Comparison of ENCODE assay signal across 15 cellular contexts in the genomic region with DNA sequence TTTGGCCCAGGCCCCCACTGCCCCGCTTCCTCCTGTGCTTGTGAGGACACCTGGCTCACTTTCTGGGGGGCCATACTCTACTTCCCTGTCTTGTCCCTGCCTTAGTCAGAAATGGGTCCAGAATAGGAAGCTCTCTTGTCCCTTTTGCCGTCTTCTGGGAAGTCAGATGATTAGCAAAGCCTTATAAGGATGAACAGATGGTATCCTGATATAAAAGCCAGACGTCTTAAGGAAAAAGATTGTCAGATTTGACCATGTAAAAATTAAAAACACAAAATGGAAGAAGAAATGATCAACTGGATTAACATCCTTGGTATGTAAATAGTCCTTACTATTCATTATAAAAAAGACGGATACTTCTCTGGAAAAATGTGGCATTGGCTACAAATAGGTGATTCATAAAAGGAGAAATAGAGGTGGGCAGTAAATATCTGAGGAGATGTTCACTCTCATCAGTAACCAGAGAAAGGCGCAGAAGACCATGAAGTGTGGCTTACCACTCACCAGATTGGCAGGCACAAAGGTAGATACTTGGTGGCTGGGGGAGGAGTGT. TPM values are rescaled to one million over a fixed set of nuclear protein-coding genes. Genes with fewer than 3 reads are reported as not detected.
DNase-seq lines count a peak whose midpoint lies in the region; ATAC-seq and TF ChIP-seq lines count a peak whose summit lies in the region.
"Had no signal": no experiment of that assay in that cellular context is flagged by ENCODE, and none has a peak within 500 bp of the region (broad histone marks: within the 10 kb centered on the region; RNA-seq: fewer than 3 reads in every experiment).

No MANE protein-coding gene starts in this region.

- no peaks in the 10 kb centered on the region for H3K27me3 ChIP-seq in SK-N-SH (ENCODE audit: insufficient read depth)

- no peak overlapping the region for H3K4me3 Mint-ChIP-seq in activated T-helper 1 cell treated with anti-CD3 and anti-CD28 coated beads, Interleukin-12 subunit alpha, Interleukin-12 subunit beta, Interleukin-2, Interleukin-4 antibody, amounts not matched to agents 30 ng/mL and 10 ng/mL and 1 ng/mL, durations not matched to agents 14 hours and 24 hours and 36 hours
- H3K4me3 Mint-ChIP-seq in natural killer cell = peak overlapping the region; percentile 35
- H3K4me3 Mint-ChIP-seq: IgD-negative memory B cell had no signal

- POLR2A ChIA-PET in SK-N-SH (lab: Yijun Ruan, JAX) = no interaction called here

- no peak for TF ChIP-seq RAD21 in SK-N-SH (IDR thresholded peaks at IDR 0.05; ENCODE audit: low read length)

- DNase-seq in SK-N-SH (no peak), natural killer cell (no peak), NCI-H2081 treated with DMSO at 0.1 percent for 48 hours (lab: John Stamatoyannopoulos, UW) (no peak), GM10266 (ENCODE audit: extremely low spot score) (no peak)
- no peak for DNase-seq in activated T-helper 1 cell treated with anti-CD3 and anti-CD28 coated beads, Interleukin-12 subunit alpha, Interleukin-12 subunit beta, Interleukin-2, Interleukin-4 antibody, amounts not matched to agents 30 ng/mL and 10 ng/mL and 1 ng/mL, durations not matched to agents 14 hours and 24 hours and 36 hours (ENCODE audit: low spot score)
- DNase-seq in effector CD4-positive, alpha-beta T cell = no peak
- DNase-seq: DMS53, NCI-H1417 treated with DMSO at 0.1 percent for 48 hours, NCI-H2029 treated with DMSO at 0.1 percent for 48 hours, NCI-H524, SHP77 treated with DMSO at 0.1 percent for 48 hours had no signal

- TF ChIP-seq CTCF in SK-N-SH (IDR thresholded peaks at IDR 0.05) (no peak), natural killer cell (IDR thresholded peaks at IDR 0.05) (no peak), GM10266 (IDR thresholded peaks at IDR 0.05; ENCODE audit: control insufficient read depth, insufficient read depth, low read depth, missing control alignments) (no peak)

- H3K4me2 ChIP-seq in SK-N-SH = no peak overlapping the region

- ATAC-seq in SK-N-SH treated with all-trans-retinoic acid at 6 μM for 48 hours = peak; percentile 22; the same call in 2 of the 3 replicates
- ATAC-seq in natural killer cell = no peak
- ATAC-seq in HG02610 (IDR thresholded peaks at IDR 0.05; ENCODE audit: unreplicated experiment) = no peak

- H3K27ac Mint-ChIP-seq in activated T-helper 1 cell treated with anti-CD3 and anti-CD28 coated beads, Interleukin-12 subunit alpha, Interleukin-12 subunit beta, Interleukin-2, Interleukin-4 antibody, amounts not matched to agents 30 ng/mL and 10 ng/mL and 1 ng/mL, durations not matched to agents 14 hours and 24 hours and 36 hours = peak overlapping the region; percentile 52
- H3K27ac Mint-ChIP-seq in natural killer cell = peak overlapping the region; percentile 85 to 86
- H3K27ac Mint-ChIP-seq: IgD-negative memory B cell had no signal

- H2AFZ ChIP-seq in SK-N-SH (ENCODE audit: low read depth) = no peak overlapping the region

- H3K9me2 ChIP-seq in SK-N-SH = no peaks in the 10 kb centered on the region

- no peaks in the 10 kb centered on the region for H4K20me1 ChIP-seq in SK-N-SH (ENCODE audit: insufficient read depth)

- no peaks in the 10 kb centered on the region for H3F3A ChIP-seq in SK-N-SH (replicated peaks; ENCODE audit: insufficient read depth)

- no peaks in the 10 kb centered on the region for H3K27me3 Mint-ChIP-seq in activated T-helper 1 cell treated with anti-CD3 and anti-CD28 coated beads, Interleukin-12 subunit alpha, Interleukin-12 subunit beta, Interleukin-2, Interleukin-4 antibody, amounts not matched to agents 30 ng/mL and 10 ng/mL and 1 ng/mL, durations not matched to agents 14 hours and 24 hours and 36 hours (ENCODE audit: insufficient read depth)
- no peaks in the 10 kb centered on the region for H3K27me3 Mint-ChIP-seq in natural killer cell (ENCODE audit: low read depth in 2 of 2)
- H3K27me3 Mint-ChIP-seq: IgD-negative memory B cell had no signal

- intact Hi-C loops in activated T-helper 1 cell treated with anti-CD3 and anti-CD28 coated beads, Interleukin-12 subunit alpha, Interleukin-12 subunit beta, Interleukin-2, Interleukin-4 antibody, amounts not matched to agents 30 ng/mL and 10 ng/mL and 1 ng/mL, durations not matched to agents 14 hours and 24 hours and 36 hours (cut with micrococcal nuclease) = no loop called here
- intact Hi-C loops in natural killer cell (cut with micrococcal nuclease) = no loop called here

- H3K36me3 ChIP-seq in SK-N-SH (replicated peaks in 1 of 2; ENCODE audit: control insufficient read depth in 1 of 2, insufficient read depth in 2 of 2, low read length in 1 of 2) = peaks cover 15 to 42% of the 10 kb centered on the region in 2 experiments

- no peak for TF ChIP-seq EP300 in SK-N-SH (IDR thresholded peaks at IDR 0.05; ENCODE audit: borderline replicate concordance in 1 of 2, low read depth in 1 of 2, low read length in 1 of 2)

- 76% methylated on average over 5 of the region's 5 CpGs for WGBS in SK-N-SH (ENCODE audit: low lambda C conversion rate)

- no peaks in the 10 kb centered on the region; a peak in 1 of 4 replicates for H3K4me1 ChIP-seq in SK-N-SH (ENCODE audit: control insufficient read depth in 1 of 2, insufficient read depth in 2 of 2, low read depth in 1 of 2, low read length in 1 of 2)

- H3K27ac ChIP-seq in SK-N-SH (ENCODE audit: low read depth in 2 of 2, low read length in 1 of 2) = no peak overlapping the region
- H3K27ac ChIP-seq: 22Rv1 had no signal

- no peak overlapping the region for H3K4me3 ChIP-seq in SK-N-SH (ENCODE audit: low read depth in 2 of 2, low read length in 1 of 2)

- H3K79me2 ChIP-seq in SK-N-SH (ENCODE audit: insufficient read depth) = peaks cover 9% of the 10 kb centered on the region; the same call in 1 of the 2 replicates

- H3K4me1 Mint-ChIP-seq in activated T-helper 1 cell treated with anti-CD3 and anti-CD28 coated beads, Interleukin-12 subunit alpha, Interleukin-12 subunit beta, Interleukin-2, Interleukin-4 antibody, amounts not matched to agents 30 ng/mL and 10 ng/mL and 1 ng/mL, durations not matched to agents 14 hours and 24 hours and 36 hours (ENCODE audit: low read depth) = peaks cover 42% of the 10 kb centered on the region
- H3K4me1 Mint-ChIP-seq in natural killer cell = peaks cover 50 to 79% of the 10 kb centered on the region in 2 donors
- H3K4me1 Mint-ChIP-seq: IgD-negative memory B cell had no signal

- peaks cover 58% of the 10 kb centered on the region for H3K36me3 Mint-ChIP-seq in activated T-helper 1 cell treated with anti-CD3 and anti-CD28 coated beads, Interleukin-12 subunit alpha, Interleukin-12 subunit beta, Interleukin-2, Interleukin-4 antibody, amounts not matched to agents 30 ng/mL and 10 ng/mL and 1 ng/mL, durations not matched to agents 14 hours and 24 hours and 36 hours (ENCODE audit: low read depth)
- peaks cover 11% of the 10 kb centered on the region for H3K36me3 Mint-ChIP-seq in natural killer cell

- no peak overlapping the region for H3K9ac ChIP-seq in SK-N-SH

- H3K9me3 Mint-ChIP-seq in activated T-helper 1 cell treated with anti-CD3 and anti-CD28 coated beads, Interleukin-12 subunit alpha, Interleukin-12 subunit beta, Interleukin-2, Interleukin-4 antibody, amounts not matched to agents 30 ng/mL and 10 ng/mL and 1 ng/mL, durations not matched to agents 14 hours and 24 hours and 36 hours = no peaks in the 10 kb centered on the region
- no peaks in the 10 kb centered on the region for H3K9me3 Mint-ChIP-seq in natural killer cell
- H3K9me3 Mint-ChIP-seq: IgD-negative memory B cell had no signal

- CTCF ChIA-PET in SK-N-SH (lab: Yijun Ruan, JAX) = interaction anchor here (2.6 kb wide), 1 partner anchor 169 kb away, joined by 8 read pairs; no protein-coding TSS in a partner anchor

- H3K9me3 ChIP-seq in SK-N-SH = no peaks in the 10 kb centered on the region

TF ChIP-seq in SK-N-SH treated with all-trans-retinoic acid at 6 μM for 48 hours, 23 proteins besides CTCF, POLR2A, EP300 and RAD21:
- TF ChIP-seq CSDC2 (CRISPR knock-in tag; IDR thresholded peaks at IDR 0.05) = no peak
- TF ChIP-seq, protein P1, sequence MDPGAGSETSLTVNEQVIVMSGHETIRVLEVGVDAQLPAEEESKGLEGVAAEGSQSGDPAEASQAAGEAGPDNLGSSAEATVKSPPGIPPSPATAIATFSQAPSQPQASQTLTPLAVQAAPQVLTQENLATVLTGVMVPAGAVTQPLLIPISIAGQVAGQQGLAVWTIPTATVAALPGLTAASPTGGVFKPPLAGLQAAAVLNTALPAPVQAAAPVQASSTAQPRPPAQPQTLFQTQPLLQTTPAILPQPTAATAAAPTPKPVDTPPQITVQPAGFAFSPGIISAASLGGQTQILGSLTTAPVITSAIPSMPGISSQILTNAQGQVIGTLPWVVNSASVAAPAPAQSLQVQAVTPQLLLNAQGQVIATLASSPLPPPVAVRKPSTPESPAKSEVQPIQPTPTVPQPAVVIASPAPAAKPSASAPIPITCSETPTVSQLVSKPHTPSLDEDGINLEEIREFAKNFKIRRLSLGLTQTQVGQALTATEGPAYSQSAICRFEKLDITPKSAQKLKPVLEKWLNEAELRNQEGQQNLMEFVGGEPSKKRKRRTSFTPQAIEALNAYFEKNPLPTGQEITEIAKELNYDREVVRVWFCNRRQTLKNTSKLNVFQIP (CRISPR knock-in tag; IDR thresholded peaks at IDR 0.05; ENCODE audit: borderline replicate concordance, low read depth) = no peak

TF ChIP-seq in SK-N-SH, 30 proteins besides CTCF, POLR2A, EP300 and RAD21 (continues in another document):
- TF ChIP-seq ELF1 (IDR thresholded peaks at IDR 0.05) (no peak), CHD2 (IDR thresholded peaks at IDR 0.05; ENCODE audit: low read length, partially characterized antibody) (no peak), YY1 (IDR thresholded peaks at IDR 0.05; ENCODE audit: low read depth) (no peak), TAF1 (IDR thresholded peaks at IDR 0.05; ENCODE audit: borderline replicate concordance, low read depth, low read length) (no peak), USF1 (IDR thresholded peaks at IDR 0.05; ENCODE audit: borderline replicate concordance, low read depth) (no peak), FOXJ3 (CRISPR knock-in tag; IDR thresholded peaks at IDR 0.05) (no peak), TEAD4 (IDR thresholded peaks at IDR 0.05; ENCODE audit: borderline replicate concordance, insufficient read depth) (no peak), TCF12 (IDR thresholded peaks at IDR 0.05) (no peak)

RNA-seq across cellular contexts. Expression of gene SCLY, which starts 33.8 kb away (rescaled TPM):
- polyA plus RNA-seq in SK-N-SH (2012; rRNA removed) = 19.1 and 20.9 TPM in 2 replicates
- polyA plus RNA-seq in SK-N-SH (2012; cell fraction: cytosol; rRNA removed) = 13.0 and 17.2 TPM in 2 replicates
- polyA plus RNA-seq in SK-N-SH (2012; cell fraction: nucleus; rRNA removed) = 25.5 and 29.9 TPM in 2 replicates
- 109 and 119 TPM in 2 replicates for total RNA-seq in activated T-helper 1 cell treated with anti-CD3 and anti-CD28 coated beads, Interleukin-12 subunit alpha, Interleukin-12 subunit beta, Interleukin-2, Interleukin-4 antibody, amounts not matched to agents 30 ng/mL and 10 ng/mL and 1 ng/mL, durations not matched to agents 14 hours and 24 hours and 36 hours
- total RNA-seq in natural killer cell = 10 to 100 TPM; 16.3 to 24.6 (median 20.1) TPM
